Comparison of ENCODE assay signal across 8 cellular contexts in genomic region chr11:17389205-17389956, GRCh38. TPM values are rescaled to one million over a fixed set of nuclear protein-coding genes. Genes with fewer than 3 reads are reported as not detected.
DNase-seq lines count a peak whose midpoint lies in the region; ATAC-seq and TF ChIP-seq lines count a peak whose summit lies in the region.

No MANE protein-coding gene starts in this region.

- peaks cover 0 to 13% (median 0%) of the 10 kb centered on the region in 3 donors for H3K27me3 ChIP-seq in skeletal muscle tissue (ENCODE audit: control insufficient read depth in 3 of 3, insufficient read depth in 3 of 3, low read length in 3 of 3)

- peak; percentile 70 for ATAC-seq in HG02678 (IDR thresholded peaks at IDR 0.05; ENCODE audit: unreplicated experiment)
- ATAC-seq in GM18873 (IDR thresholded peaks at IDR 0.05; ENCODE audit: low FRiP score, unreplicated experiment), result no peak

- peaks cover 0 to 18% (median 8%) of the 10 kb centered on the region in 3 donors for H3K36me3 ChIP-seq in skeletal muscle tissue (ENCODE audit: control insufficient read depth in 3 of 3, insufficient read depth in 3 of 3, low read length in 3 of 3)

- peak; percentile 55 for TF ChIP-seq CTCF in astrocyte of the spinal cord (IDR thresholded peaks at IDR 0.05; ENCODE audit: low read depth, low read length)

- in situ Hi-C loops in astrocyte of the spinal cord (cut with HindIII; ENCODE audit: low sequenced_read_pairs), result no loop called here

- H3K27ac ChIP-seq in skeletal muscle tissue (ENCODE audit: low read depth, low read length), result peak overlapping the region; percentile 99

- H3K4me1 ChIP-seq in skeletal muscle tissue (ENCODE audit: control insufficient read depth in 3 of 3, insufficient read depth in 3 of 3, low read length in 3 of 3), result peaks cover 32 to 45% (median 34%) of the 10 kb centered on the region in 3 donors

- H3K4me3 ChIP-seq in astrocyte of the spinal cord (ENCODE audit: low read depth, low read length), result peak overlapping the region; percentile 30
- peak overlapping the region; percentile 54 for H3K4me3 ChIP-seq in iPS-11a (ENCODE audit: low read depth, low read length)
- peak overlapping the region; percentile 31 to 72 (median 60) for H3K4me3 ChIP-seq in skeletal muscle tissue (ENCODE audit: low read length in 3 of 3)

- peak overlapping the region in 2 of 3 donors; percentile 85 to 97 for H3K9ac ChIP-seq in skeletal muscle tissue (ENCODE audit: low read depth in 1 of 3, low read length in 3 of 3)

- DNase-seq in GM03348 (ENCODE audit: low spot score), result peak; percentile 90
- DNase-seq in NCI-H1436 treated with DMSO at 0.1 percent for 48 hours (lab: John Stamatoyannopoulos, UW), result peak; percentile 66
- DNase-seq in T-helper 9 cell, result peak; percentile 84
- peak; percentile 8 for DNase-seq in astrocyte of the spinal cord (ENCODE audit: low read depth, low spot score)

- no peaks in the 10 kb centered on the region for H3K9me3 ChIP-seq in skeletal muscle tissue (ENCODE audit: control insufficient read depth in 3 of 3, low read length in 3 of 3)

RNA-seq across cellular contexts. Expression of gene KCNJ11, which starts 0.9 kb away (rescaled TPM):
- total RNA-seq in skeletal muscle tissue, result 28.2 TPM

RNA-seq across cellular contexts. Expression of gene NCR3LG1, which starts 37.8 kb away (rescaled TPM):
- 0.52 TPM for total RNA-seq in skeletal muscle tissue

Comparison
In these comparisons a context has a peak if more than half of its experiments do, and no peak if none do; other contexts are left out.
1. DNase-seq: peak in every context shown above with its lines; median percentile 90 in GM03348; 84 in T-helper 9 cell; 66 in NCI-H1436 treated with DMSO at 0.1 percent for 48 hours; 8 in astrocyte of the spinal cord.